Comparison of ENCODE assay signal across 23 cellular contexts in the genomic region with DNA sequence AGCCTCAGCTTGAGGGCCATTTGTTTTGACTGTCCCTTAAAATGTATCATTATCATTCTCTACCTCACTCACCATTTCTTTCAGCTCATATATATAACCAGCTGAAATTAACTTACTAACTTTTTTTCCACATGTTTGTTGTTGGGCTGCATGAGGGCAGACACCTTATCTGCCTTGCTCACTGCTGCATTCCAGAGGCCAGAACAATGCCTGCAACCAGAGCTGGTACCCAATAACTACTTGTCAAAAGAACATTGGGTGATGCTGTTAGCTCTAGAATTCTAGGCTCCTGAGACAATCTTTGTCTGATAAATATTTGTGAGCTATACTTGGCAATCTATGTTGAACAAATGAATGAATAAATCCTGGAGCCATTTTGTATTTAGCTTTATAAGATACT.
DNase-seq lines count a peak whose midpoint lies in the region; ATAC-seq and TF ChIP-seq lines count a peak whose summit lies in the region.
"Had no signal": no experiment of that assay in that cellular context is flagged by ENCODE, and none has a peak within 500 bp of the region (broad histone marks: within the 10 kb centered on the region; RNA-seq: fewer than 3 reads in every experiment).

No MANE protein-coding gene starts in this region.

- H3K4me3 Mint-ChIP-seq in H9 (no peak overlapping the region), WTC11 (no peak overlapping the region)
- H3K4me3 Mint-ChIP-seq: activated CD8-positive, alpha-beta T cell treated with anti-CD3 and anti-CD28 coated beads for 36 hours; activated naive CD4-positive, alpha-beta T cell treated with anti-CD3 and anti-CD28 coated beads for 36 hours; CD4-positive, alpha-beta memory T cell; mesothelial cell of epicardium had no signal

- H3K23me2 ChIP-seq in H9 (ENCODE audit: insufficient read length, low read depth, low read length, poor library complexity, severe bottlenecking) = no peaks in the 10 kb centered on the region

- H3K9me3 ChIP-seq in H9 (ENCODE audit: control insufficient read depth, low read depth, low read length) = no peaks in the 10 kb centered on the region
- H3K9me3 ChIP-seq in smooth muscle cell (replicated peaks; ENCODE audit: low read depth) = no peaks in the 10 kb centered on the region
- H3K9me3 ChIP-seq in vagina = no peaks in the 10 kb centered on the region
- H3K9me3 ChIP-seq: left lung had no signal

- no peak overlapping the region for H2BK12ac ChIP-seq in H9 (ENCODE audit: insufficient read length, low read depth, low read length)

- H4K5ac ChIP-seq in H9 (ENCODE audit: insufficient read length, low read depth, low read length) = no peak overlapping the region

- CTCF ChIA-PET in WTC11 (lab: Charles Lee) = interaction anchor here (0.6 to 2.0 kb wide), 9 partner anchors 9 to 145 kb away, joined by 3 to 8 read pairs (median 3); no protein-coding TSS in a partner anchor

- peak; percentile 23; the same call in 1 of the 2 replicates for TF ChIP-seq CTCF in C4-2B (conservative IDR thresholded peaks at IDR 0.05)
- TF ChIP-seq CTCF in H9 (conservative IDR thresholded peaks at IDR 0.05) = peak; percentile 42
- TF ChIP-seq CTCF in WTC11 (IDR thresholded peaks at IDR 0.05) = no peak
- peak; percentile 22 for TF ChIP-seq CTCF in fibroblast of the aortic adventitia (IDR thresholded peaks at IDR 0.05; ENCODE audit: insufficient read depth, low read length)
- no peak for TF ChIP-seq CTCF in smooth muscle cell (IDR thresholded peaks at IDR 0.05; ENCODE audit: borderline replicate concordance, insufficient read depth, poor library complexity, severe bottlenecking)
- no peak for TF ChIP-seq CTCF in vagina (IDR thresholded peaks at IDR 0.05)

- no peaks in the 10 kb centered on the region for H4K20me1 ChIP-seq in H9 (ENCODE audit: control insufficient read depth, insufficient read depth, insufficient read length)
- no peaks in the 10 kb centered on the region for H4K20me1 ChIP-seq in smooth muscle cell (ENCODE audit: low read depth)

- POLR2A ChIA-PET in WTC11 (lab: Charles Lee) = no interaction called here

- no peak overlapping the region for H2AK5ac ChIP-seq in H9 (ENCODE audit: insufficient read length, low read length)

- H3K79me1 ChIP-seq in H9 (ENCODE audit: insufficient read depth, low read depth, low read length, poor library complexity, severe bottlenecking) = no peaks in the 10 kb centered on the region

- intact Hi-C loops in vagina (cut with DNase I) = no loop called here

- no peak overlapping the region for H2BK20ac ChIP-seq in H9 (ENCODE audit: low read depth, low read length, poor library complexity, severe bottlenecking)

- H3K79me2 ChIP-seq in H9 (ENCODE audit: insufficient read depth, low read length) (no peaks in the 10 kb centered on the region), smooth muscle cell (ENCODE audit: low read depth) (no peaks in the 10 kb centered on the region)

- no peak overlapping the region for H3K4ac ChIP-seq in H9 (ENCODE audit: low read depth, low read length)

- H2BK120ac ChIP-seq in H9 (ENCODE audit: low read depth, low read length, poor library complexity, severe bottlenecking) = no peak overlapping the region

- no peak overlapping the region for H2BK15ac ChIP-seq in H9 (ENCODE audit: low read depth, low read length)

- no peak overlapping the region for H3K27ac ChIP-seq in C4-2B
- H3K27ac ChIP-seq in H9 (ENCODE audit: insufficient read length, low read depth, low read length) = no peak overlapping the region
- H3K27ac ChIP-seq in smooth muscle cell (ENCODE audit: low read depth) = no peak overlapping the region
- no peak overlapping the region for H3K27ac ChIP-seq in vagina
- H3K27ac ChIP-seq: left lung had no signal

- no peak for DNase-seq in H9
- peak; percentile 15 for DNase-seq in WTC11 (ENCODE audit: low spot score)
- peak; percentile 2 for DNase-seq in fibroblast of the aortic adventitia (ENCODE audit: low read depth)
- no peak for DNase-seq in mesenteric fat pad (ENCODE audit: low spot score)
- DNase-seq in OCI-M1 (lab: John Stamatoyannopoulos, UW) = no peak
- DNase-seq in smooth muscle cell (lab: John Stamatoyannopoulos, UW; ENCODE audit: unreplicated experiment) = no peak
- no peak for DNase-seq in vagina (ENCODE audit: extremely low spot score in 2 of 2)
- DNase-seq: activated CD4-positive, alpha-beta T cell treated with anti-CD3 and anti-CD28 coated beads for 1 hour; activated CD8-positive, alpha-beta T cell treated with anti-CD3 and anti-CD28 coated beads for 36 hours; activated naive CD4-positive, alpha-beta T cell treated with anti-CD3 and anti-CD28 coated beads for 36 hours; CD4-positive, alpha-beta memory T cell; cerebellar nuclear complex; hypothalamus; left lung; NCI-H1048; NCI-H510A; nucleus accumbens; SHP77; stimulated activated CD4-positive, alpha-beta T cell treated with anti-CD3 and anti-CD28 coated beads, Interleukin-4, amount 100 ng/mL, for 24 hours had no signal

- H2AFZ ChIP-seq in H9 (ENCODE audit: low read length) (no peak overlapping the region), smooth muscle cell (ENCODE audit: low read depth) (no peak overlapping the region)

- H3K18ac ChIP-seq in H9 (ENCODE audit: insufficient read length, low read depth, low read length) = no peak overlapping the region

- no peak overlapping the region for H3K23ac ChIP-seq in H9 (ENCODE audit: insufficient read length, low read depth, low read length)

- H3K4me1 ChIP-seq in H9 (ENCODE audit: insufficient read depth, low read length) = no peaks in the 10 kb centered on the region
- peaks cover 10% of the 10 kb centered on the region for H3K4me1 ChIP-seq in smooth muscle cell (ENCODE audit: low read depth)
- H3K4me1 ChIP-seq in vagina = no peaks in the 10 kb centered on the region
- H3K4me1 ChIP-seq: left lung had no signal

- H3K27me3 ChIP-seq in H9 (ENCODE audit: insufficient read depth, low read length) = no peaks in the 10 kb centered on the region
- H3K27me3 ChIP-seq in smooth muscle cell (ENCODE audit: low read depth) = no peaks in the 10 kb centered on the region
- H3K27me3 ChIP-seq in vagina = no peaks in the 10 kb centered on the region
- H3K27me3 ChIP-seq: left lung had no signal

- H3T11ph ChIP-seq in H9 (ENCODE audit: low read length) = no peak overlapping the region

- H3K9me3 Mint-ChIP-seq in H9 (no peaks in the 10 kb centered on the region), WTC11 (no peaks in the 10 kb centered on the region)
- H3K9me3 Mint-ChIP-seq: activated CD8-positive, alpha-beta T cell treated with anti-CD3 and anti-CD28 coated beads for 36 hours; activated naive CD4-positive, alpha-beta T cell treated with anti-CD3 and anti-CD28 coated beads for 36 hours; CD4-positive, alpha-beta memory T cell had no signal

- H4K8ac ChIP-seq in H9 (replicated peaks; ENCODE audit: insufficient read length, low read depth, low read length) = no peak overlapping the region

- no peaks in the 10 kb centered on the region; the same call in 1 of the 2 replicates for H3K27me3 Mint-ChIP-seq in H9 (ENCODE audit: low read depth)
- no peaks in the 10 kb centered on the region for H3K27me3 Mint-ChIP-seq in WTC11 (ENCODE audit: low read depth)
- H3K27me3 Mint-ChIP-seq: activated CD8-positive, alpha-beta T cell treated with anti-CD3 and anti-CD28 coated beads for 36 hours; progenitor cell of endocrine pancreas had no signal

- TF ChIP-seq POLR2A in vagina (IDR thresholded peaks at IDR 0.05) = no peak

- peak; percentile 72 for ATAC-seq in WTC11
- ATAC-seq: activated CD8-positive, alpha-beta T cell treated with anti-CD3 and anti-CD28 coated beads for 36 hours; left lung; sciatic nerve had no signal

- no peak overlapping the region for H4K91ac ChIP-seq in H9 (ENCODE audit: insufficient read length, low read depth, low read length)

- H3K36me3 Mint-ChIP-seq in H9 (ENCODE audit: insufficient read depth in 1 of 3, low read depth in 3 of 3) = no peaks in the 10 kb centered on the region
- no peaks in the 10 kb centered on the region for H3K36me3 Mint-ChIP-seq in WTC11
- H3K36me3 Mint-ChIP-seq: CD4-positive, alpha-beta memory T cell; mesothelial cell of epicardium had no signal

- H3K36me3 ChIP-seq in smooth muscle cell (ENCODE audit: low read depth) = no peaks in the 10 kb centered on the region
- H3K36me3 ChIP-seq in vagina = no peaks in the 10 kb centered on the region
- H3K36me3 ChIP-seq: left lung had no signal

- no peaks in the 10 kb centered on the region for H3F3A ChIP-seq in smooth muscle cell (ENCODE audit: low read depth)

- H3K56ac ChIP-seq in H9 (ENCODE audit: insufficient read length, low read depth, low read length) = no peak overlapping the region

- peaks cover 25 to 26% of the 10 kb centered on the region in 2 experiments for H3K4me1 Mint-ChIP-seq in H9
- peaks cover 14% of the 10 kb centered on the region for H3K4me1 Mint-ChIP-seq in WTC11
- H3K4me1 Mint-ChIP-seq: CD4-positive, alpha-beta memory T cell; mesothelial cell of epicardium had no signal

- H3K4me2 ChIP-seq in H9 (ENCODE audit: insufficient read depth, insufficient read length, low read length) = no peak overlapping the region
- H3K4me2 ChIP-seq in smooth muscle cell = no peak overlapping the region

- H3K4me3 ChIP-seq in fibroblast of the aortic adventitia (ENCODE audit: low read depth, low read length) (no peak overlapping the region), smooth muscle cell (no peak overlapping the region), vagina (no peak overlapping the region)
- H3K4me3 ChIP-seq: left lung had no signal

- no peak overlapping the region for H2BK5ac ChIP-seq in H9 (ENCODE audit: insufficient read length, low read length)

- H3K14ac ChIP-seq in H9 (ENCODE audit: insufficient read depth, low read length) = no peak overlapping the region

- 0 out of 7 replicates have a peak overlapping the region, but pooled peaks of 1 of the 3 experiments have one; percentile 3 for H3K27ac Mint-ChIP-seq in H9
- H3K27ac Mint-ChIP-seq in WTC11 = no peak overlapping the region
- H3K27ac Mint-ChIP-seq: activated CD8-positive, alpha-beta T cell treated with anti-CD3 and anti-CD28 coated beads for 36 hours; activated naive CD4-positive, alpha-beta T cell treated with anti-CD3 and anti-CD28 coated beads for 36 hours; CD4-positive, alpha-beta memory T cell; mesothelial cell of epicardium; progenitor cell of endocrine pancreas had no signal

- H3K9ac ChIP-seq in H9 (ENCODE audit: extremely low read depth, insufficient read length, low read length) = no peak overlapping the region
- no peak overlapping the region for H3K9ac ChIP-seq in smooth muscle cell (ENCODE audit: low read depth)

TF ChIP-seq in WTC11, 78 proteins besides CTCF, POLR2A, EP300 and RAD21 (continues in another document):
- TF ChIP-seq JAZF1 (CRISPR knock-in tag; IDR thresholded peaks at IDR 0.05) = no peak
- no peak for TF ChIP-seq SOX15 (CRISPR knock-in tag; IDR thresholded peaks at IDR 0.05)

Comparison
In these comparisons a context has a peak if more than half of its experiments do, and no peak if none do; other contexts are left out.
1. CTCF ChIP-seq: peak in C4-2B (single experiment), H9 (single experiment) and fibroblast of the aortic adventitia (single experiment); none in WTC11 (single experiment), smooth muscle cell (single experiment) and vagina (0 of 3).
2. DNase-seq: peak in WTC11 (single experiment) and fibroblast of the aortic adventitia (single experiment); none in H9 (single experiment), mesenteric fat pad (single experiment), OCI-M1 (single experiment), smooth muscle cell (single experiment) and vagina (0 of 2).